ENCODE assay signal across 1 cellular context in the genomic region with DNA sequence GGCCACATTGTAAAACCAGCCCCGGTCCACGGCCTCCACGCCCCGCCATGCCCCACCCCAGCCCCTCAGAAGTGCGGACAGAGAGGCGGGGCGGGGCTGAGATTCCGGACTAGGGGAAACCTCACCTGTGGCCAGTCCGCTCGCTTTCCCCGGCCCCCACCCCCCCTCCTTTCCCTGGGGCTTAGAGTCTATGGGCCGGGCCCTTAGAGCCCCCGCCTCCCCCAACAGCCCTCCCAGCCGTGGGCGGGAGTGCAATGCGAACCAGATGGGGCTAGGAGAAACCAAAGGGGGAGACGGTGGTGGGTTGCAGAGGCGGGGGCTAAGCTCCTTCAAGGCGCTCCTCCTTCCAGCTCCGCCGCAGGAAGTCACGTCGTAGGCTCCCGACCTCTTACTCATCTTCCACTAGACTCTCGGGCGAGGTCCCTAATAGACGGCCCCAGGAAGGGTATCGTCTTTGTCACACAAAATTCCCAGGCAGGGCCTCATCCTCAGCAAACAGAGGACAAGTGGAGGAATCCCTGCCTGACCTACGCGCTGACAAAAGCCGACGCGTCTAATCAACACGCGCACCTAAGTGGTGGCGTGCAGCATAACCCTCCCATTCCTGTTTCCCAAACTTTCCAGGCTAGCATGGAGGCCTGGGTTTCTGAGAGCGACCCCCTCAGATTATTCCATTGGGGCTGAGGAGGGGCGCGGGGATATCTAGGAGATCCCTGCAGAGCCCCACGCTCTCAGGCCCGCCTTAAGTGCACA.
TF ChIP-seq lines count a peak whose summit lies in the region.

No MANE protein-coding gene starts in this region.

TF ChIP-seq in GM12878, 131 proteins besides CTCF, POLR2A, EP300 and RAD21 (continued from another document):
- TF ChIP-seq JUNB (IDR thresholded peaks at IDR 0.05) (peak; percentile 13; the same call in 1 of the 2 replicates), FOXK2 (IDR thresholded peaks at IDR 0.05) (no peak), MTA3 (IDR thresholded peaks at IDR 0.05; ENCODE audit: borderline replicate concordance, low read length) (no peak), ETV6 (conservative IDR thresholded peaks at IDR 0.05 in 1 of 2, IDR thresholded peaks at IDR 0.05 in 1 of 2; ENCODE audit: borderline replicate concordance in 1 of 2, low read depth in 1 of 2) (no peak; a peak in 1 of 4 replicates), ASH2L (IDR thresholded peaks at IDR 0.05; ENCODE audit: borderline replicate concordance, low read depth) (no peak), EGR1 (IDR thresholded peaks at IDR 0.05; ENCODE audit: borderline replicate concordance in 1 of 2, low read depth in 2 of 2, low read length in 2 of 2) (peak in 1 of 2 experiments; percentile 97; a peak in 2 of 3 replicates), EED (IDR thresholded peaks at IDR 0.05; ENCODE audit: low read depth) (no peak; the same call in none of the 2 replicates), SIX5 (IDR thresholded peaks at IDR 0.05; ENCODE audit: low read depth, low read length, severe bottlenecking) (no peak), BACH1 (IDR thresholded peaks at IDR 0.05; ENCODE audit: borderline replicate concordance) (0 out of 2 replicates have a peak, but pooled peaks have one; percentile 12), TCF12 (IDR thresholded peaks at IDR 0.05; ENCODE audit: low read depth, low read length) (peak; percentile 41; the same call in 1 of the 2 replicates), SREBF1 (IDR thresholded peaks at IDR 0.05; ENCODE audit: low read length) (no peak), NR2C2 (IDR thresholded peaks at IDR 0.05; ENCODE audit: borderline replicate concordance, control insufficient read depth, insufficient read length, low read depth) (no peak), NR2C1 (IDR thresholded peaks at IDR 0.05) (no peak), ZNF384 (IDR thresholded peaks at IDR 0.05; ENCODE audit: borderline replicate concordance, low read depth, low read length) (no peak), CHD1 (IDR thresholded peaks at IDR 0.05; ENCODE audit: low read depth, low read length) (no peak), CBX3 (IDR thresholded peaks at IDR 0.05; ENCODE audit: borderline replicate concordance, low read depth) (no peak), STAT3 (IDR thresholded peaks at IDR 0.05; ENCODE audit: low read depth, low read length) (no peak), KLF5 (IDR thresholded peaks at IDR 0.05; ENCODE audit: partially characterized antibody) (no peak), CREB1 (IDR thresholded peaks at IDR 0.05; ENCODE audit: low read depth) (no peak), IRF4 (IDR thresholded peaks at IDR 0.05; ENCODE audit: low read depth, low read length) (no peak), SMAD5 (IDR thresholded peaks at IDR 0.05; ENCODE audit: low read depth) (peak; percentile 41; the same call in 1 of the 2 replicates), GATAD2B (conservative IDR thresholded peaks at IDR 0.05; ENCODE audit: low read depth) (no peak)
- TF ChIP-seq, protein P1, sequence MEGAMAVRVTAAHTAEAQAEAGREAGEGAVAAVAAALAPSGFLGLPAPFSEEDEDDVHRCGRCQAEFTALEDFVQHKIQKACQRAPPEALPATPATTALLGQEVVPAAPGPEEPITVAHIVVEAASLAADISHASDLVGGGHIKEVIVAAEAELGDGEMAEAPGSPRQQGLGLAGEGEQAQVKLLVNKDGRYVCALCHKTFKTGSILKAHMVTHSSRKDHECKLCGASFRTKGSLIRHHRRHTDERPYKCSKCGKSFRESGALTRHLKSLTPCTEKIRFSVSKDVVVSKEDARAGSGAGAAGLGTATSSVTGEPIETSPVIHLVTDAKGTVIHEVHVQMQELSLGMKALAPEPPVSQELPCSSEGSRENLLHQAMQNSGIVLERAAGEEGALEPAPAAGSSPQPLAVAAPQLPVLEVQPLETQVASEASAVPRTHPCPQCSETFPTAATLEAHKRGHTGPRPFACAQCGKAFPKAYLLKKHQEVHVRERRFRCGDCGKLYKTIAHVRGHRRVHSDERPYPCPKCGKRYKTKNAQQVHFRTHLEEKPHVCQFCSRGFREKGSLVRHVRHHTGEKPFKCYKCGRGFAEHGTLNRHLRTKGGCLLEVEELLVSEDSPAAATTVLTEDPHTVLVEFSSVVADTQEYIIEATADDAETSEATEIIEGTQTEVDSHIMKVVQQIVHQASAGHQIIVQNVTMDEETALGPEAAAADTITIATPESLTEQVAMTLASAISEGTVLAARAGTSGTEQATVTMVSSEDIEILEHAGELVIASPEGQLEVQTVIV (IDR thresholded peaks at IDR 0.05; ENCODE audit: borderline replicate concordance, partially characterized antibody) = no peak
- TF ChIP-seq, protein P2, sequence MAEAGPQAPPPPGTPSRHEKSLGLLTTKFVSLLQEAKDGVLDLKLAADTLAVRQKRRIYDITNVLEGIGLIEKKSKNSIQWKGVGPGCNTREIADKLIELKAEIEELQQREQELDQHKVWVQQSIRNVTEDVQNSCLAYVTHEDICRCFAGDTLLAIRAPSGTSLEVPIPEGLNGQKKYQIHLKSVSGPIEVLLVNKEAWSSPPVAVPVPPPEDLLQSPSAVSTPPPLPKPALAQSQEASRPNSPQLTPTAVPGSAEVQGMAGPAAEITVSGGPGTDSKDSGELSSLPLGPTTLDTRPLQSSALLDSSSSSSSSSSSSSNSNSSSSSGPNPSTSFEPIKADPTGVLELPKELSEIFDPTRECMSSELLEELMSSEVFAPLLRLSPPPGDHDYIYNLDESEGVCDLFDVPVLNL (IDR thresholded peaks at IDR 0.05; ENCODE audit: low read depth, low read length) = no peak
- TF ChIP-seq, protein P3, sequence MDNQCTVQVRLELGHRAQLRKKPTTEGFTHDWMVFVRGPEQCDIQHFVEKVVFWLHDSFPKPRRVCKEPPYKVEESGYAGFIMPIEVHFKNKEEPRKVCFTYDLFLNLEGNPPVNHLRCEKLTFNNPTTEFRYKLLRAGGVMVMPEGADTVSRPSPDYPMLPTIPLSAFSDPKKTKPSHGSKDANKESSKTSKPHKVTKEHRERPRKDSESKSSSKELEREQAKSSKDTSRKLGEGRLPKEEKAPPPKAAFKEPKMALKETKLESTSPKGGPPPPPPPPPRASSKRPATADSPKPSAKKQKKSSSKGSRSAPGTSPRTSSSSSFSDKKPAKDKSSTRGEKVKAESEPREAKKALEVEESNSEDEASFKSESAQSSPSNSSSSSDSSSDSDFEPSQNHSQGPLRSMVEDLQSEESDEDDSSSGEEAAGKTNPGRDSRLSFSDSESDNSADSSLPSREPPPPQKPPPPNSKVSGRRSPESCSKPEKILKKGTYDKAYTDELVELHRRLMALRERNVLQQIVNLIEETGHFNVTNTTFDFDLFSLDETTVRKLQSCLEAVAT (IDR thresholded peaks at IDR 0.05) = no peak
- TF ChIP-seq, protein P4, sequence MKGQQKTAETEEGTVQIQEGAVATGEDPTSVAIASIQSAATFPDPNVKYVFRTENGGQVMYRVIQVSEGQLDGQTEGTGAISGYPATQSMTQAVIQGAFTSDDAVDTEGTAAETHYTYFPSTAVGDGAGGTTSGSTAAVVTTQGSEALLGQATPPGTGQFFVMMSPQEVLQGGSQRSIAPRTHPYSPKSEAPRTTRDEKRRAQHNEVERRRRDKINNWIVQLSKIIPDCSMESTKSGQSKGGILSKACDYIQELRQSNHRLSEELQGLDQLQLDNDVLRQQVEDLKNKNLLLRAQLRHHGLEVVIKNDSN (IDR thresholded peaks at IDR 0.05; ENCODE audit: borderline replicate concordance, extremely low read length, insufficient read depth, low read depth, low read length) = no peak
- TF ChIP-seq, protein P5, sequence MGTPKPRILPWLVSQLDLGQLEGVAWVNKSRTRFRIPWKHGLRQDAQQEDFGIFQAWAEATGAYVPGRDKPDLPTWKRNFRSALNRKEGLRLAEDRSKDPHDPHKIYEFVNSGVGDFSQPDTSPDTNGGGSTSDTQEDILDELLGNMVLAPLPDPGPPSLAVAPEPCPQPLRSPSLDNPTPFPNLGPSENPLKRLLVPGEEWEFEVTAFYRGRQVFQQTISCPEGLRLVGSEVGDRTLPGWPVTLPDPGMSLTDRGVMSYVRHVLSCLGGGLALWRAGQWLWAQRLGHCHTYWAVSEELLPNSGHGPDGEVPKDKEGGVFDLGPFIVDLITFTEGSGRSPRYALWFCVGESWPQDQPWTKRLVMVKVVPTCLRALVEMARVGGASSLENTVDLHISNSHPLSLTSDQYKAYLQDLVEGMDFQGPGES (IDR thresholded peaks at IDR 0.05) = no peak
TF ChIP-seq in GM12878: peak in this region for 31.
